1 cellular context compared by ENCODE assay signal in genomic region chr3:49880581-49881328, GRCh38.
TF ChIP-seq lines count a peak whose summit lies in the region.

No MANE protein-coding gene starts in this region.

TF ChIP-seq in K562, 482 proteins besides CTCF, POLR2A, EP300 and RAD21:
- TF ChIP-seq KDM1A (IDR thresholded peaks at IDR 0.05): peak in 1 of 2 experiments; percentile 28; a peak in 1 of 4 replicates
- peak; percentile 55 for TF ChIP-seq CBFA2T3 (IDR thresholded peaks at IDR 0.05)
- TF ChIP-seq CBFA2T2 (conservative IDR thresholded peaks at IDR 0.05): 0 out of 2 replicates have a peak, but pooled peaks have one; percentile 23
- 0 out of 4 replicates have a peak, but pooled peaks of 1 of the 2 experiments have one; percentile 29 for TF ChIP-seq RCOR1 (IDR thresholded peaks at IDR 0.05; ENCODE audit: borderline replicate concordance in 1 of 2, low read depth in 2 of 2, low read length in 2 of 2)
- TF ChIP-seq ZNF75A (CRISPR knock-in tag; IDR thresholded peaks at IDR 0.05): no peak
- TF ChIP-seq TFAP4 (CRISPR knock-in tag; IDR thresholded peaks at IDR 0.05; ENCODE audit: borderline replicate concordance): peak; percentile 22; the same call in 1 of the 2 replicates
- no peak for TF ChIP-seq STAT6 (CRISPR knock-in tag; IDR thresholded peaks at IDR 0.05)
- peak; percentile 93 for TF ChIP-seq RFX1 (IDR thresholded peaks at IDR 0.05)
- TF ChIP-seq TCF3 (CRISPR knock-in tag; IDR thresholded peaks at IDR 0.05): peak; percentile 42
TF ChIP-seq in K562: peak in this region for 7.
